Comparison of ENCODE assay signal across 24 cellular contexts in genomic region chr14:54920052-54920451, GRCh38.
DNase-seq lines count a peak whose midpoint lies in the region; ATAC-seq lines count a peak whose summit lies in the region.
"Had no signal": no experiment of that assay in that cellular context is flagged by ENCODE, and none has a peak within 500 bp of the region (broad histone marks: within the 10 kb centered on the region; RNA-seq: fewer than 3 reads in every experiment).

No MANE protein-coding gene starts in this region.

- no peak for ATAC-seq in GM18867 (IDR thresholded peaks at IDR 0.05; ENCODE audit: unreplicated experiment)
- ATAC-seq in GM19452 (IDR thresholded peaks at IDR 0.05; ENCODE audit: unreplicated experiment) = no peak
- ATAC-seq: activated T-cell treated with anti-CD3 and anti-CD28 coated beads, Interleukin-2, amount 50 U/mL, for 72 hours; lower lobe of right lung; naive thymus-derived CD8-positive, alpha-beta T cell had no signal

- DNase-seq in COR-L47 (lab: John Stamatoyannopoulos, UW) (peak; percentile 39), NCI-H1092 (lab: John Stamatoyannopoulos, UW) (peak; percentile 72), NCI-H2029 (lab: John Stamatoyannopoulos, UW) (peak; percentile 85), NCI-H69 (lab: John Stamatoyannopoulos, UW) (peak; percentile 58), kidney glomerular epithelial cell (lab: John Stamatoyannopoulos, UW) (no peak), NCI-H187 treated with DMSO at 0.1 percent for 48 hours (lab: John Stamatoyannopoulos, UW) (no peak)
- DNase-seq: activated CD4-positive, alpha-beta T cell treated with anti-CD3 and anti-CD28 coated beads, Interleukin-2, amount 50 U/mL, for 48 hours; activated CD4-positive, CD25-positive, alpha-beta regulatory T cell treated with anti-CD3 and anti-CD28 coated beads, Interleukin-2, amount 50 U/mL, for 72 hours; activated T-cell treated with anti-CD3 and anti-CD28 coated beads, Interleukin-2, amount 50 U/mL, for 72 hours; AML-193; CD4-positive, CD25-positive, alpha-beta regulatory T cell; KG1; lower lobe of right lung; naive thymus-derived CD8-positive, alpha-beta T cell; NCI-H1694 treated with DMSO at 0.1 percent for 48 hours; NCI-H524 treated with DMSO at 0.1 percent for 48 hours; occipital lobe; Peyer's patch; SIG-M5; stimulated activated CD4-positive, alpha-beta T cell treated with anti-CD3 and anti-CD28 coated beads, Interleukin-15, amount 100 ng/mL, for 24 hours; stimulated activated CD4-positive, alpha-beta T cell treated with anti-CD3 and anti-CD28 coated beads, Interleukin-4, amount 100 ng/mL, for 4 hours; transverse colon had no signal

Comparison
In these comparisons a context has a peak if more than half of its experiments do, and no peak if none do; other contexts are left out.
1. DNase-seq: peak in COR-L47 (single experiment), NCI-H1092 (single experiment), NCI-H2029 (single experiment) and NCI-H69 (single experiment); none in kidney glomerular epithelial cell (single experiment) and NCI-H187 treated with DMSO at 0.1 percent for 48 hours (single experiment).